ENCODE assay signal across 23 cellular contexts in genomic region chr1:15068997-15069396, GRCh38.
DNase-seq lines count a peak whose midpoint lies in the region; ATAC-seq, FAIRE-seq and TF ChIP-seq lines count a peak whose summit lies in the region.
"Had no signal": no experiment of that assay in that cellular context is flagged by ENCODE, and none has a peak within 500 bp of the region (broad histone marks: within the 10 kb centered on the region; RNA-seq: fewer than 3 reads in every experiment).

No MANE protein-coding gene starts in this region.

- no peak for TF ChIP-seq POLR2A in K562 (conservative IDR thresholded peaks at IDR 0.05)
- no peak for TF ChIP-seq POLR2A in testis (IDR thresholded peaks at IDR 0.05)
- no peak for TF ChIP-seq POLR2A in uterus (IDR thresholded peaks at IDR 0.05)
- no peak for TF ChIP-seq POLR2A in gastroesophageal sphincter (IDR thresholded peaks at IDR 0.05)

- H3K4me3 ChIP-seq in K562 (no peak overlapping the region), testis (no peak overlapping the region), uterus (no peak overlapping the region), gastroesophageal sphincter (no peak overlapping the region), endodermal cell (ENCODE audit: low read length) (no peak overlapping the region)
- H3K4me3 ChIP-seq: BLaER1, GM12878, GM23248 had no signal

- H3K9me3 ChIP-seq in K562 (replicated peaks; ENCODE audit: control insufficient read depth, insufficient read depth, low read depth, low read length): no peaks in the 10 kb centered on the region
- H3K9me3 ChIP-seq in testis: no peaks in the 10 kb centered on the region
- H3K9me3 ChIP-seq in uterus: no peaks in the 10 kb centered on the region
- no peaks in the 10 kb centered on the region for H3K9me3 ChIP-seq in gastroesophageal sphincter
- H3K9me3 ChIP-seq in endodermal cell (ENCODE audit: control insufficient read depth, low read length): no peaks in the 10 kb centered on the region
- H3K9me3 ChIP-seq: BLaER1, Caco-2 had no signal

- H3K27ac ChIP-seq in K562 (ENCODE audit: extremely low read depth, low read depth, low read length): no peak overlapping the region
- peak overlapping the region; percentile 60 for H3K27ac ChIP-seq in cingulate gyrus (ENCODE audit: low read depth, low read length)
- peak overlapping the region; percentile 80 to 90 for H3K27ac ChIP-seq in testis
- peak overlapping the region; percentile 42 to 71 for H3K27ac ChIP-seq in uterus
- no peak overlapping the region for H3K27ac ChIP-seq in gastroesophageal sphincter
- no peak overlapping the region for H3K27ac ChIP-seq in endodermal cell (ENCODE audit: low read depth, low read length)
- H3K27ac ChIP-seq: BLaER1, C4-2B, GM23248 had no signal

- no peak overlapping the region for H2AFZ ChIP-seq in K562 (ENCODE audit: low read depth, low read length)
- H2AFZ ChIP-seq: GM23248 had no signal

- in situ Hi-C loops in K562 (cut with MboI): no loop called here

- no TSS peak for BruUV-seq in K562 (replicated peaks; lab: Mats Ljungman, UMichigan)

- FAIRE-seq in K562 (lab: Jason Lieb, UNC): no peak
- FAIRE-seq: G401.6, GM12878, H1 had no signal

- DNase-seq in K562 (ENCODE audit: extremely low read depth in 1 of 4, low spot score in 3 of 4): no peak
- no peak for DNase-seq in testis
- no peak for DNase-seq in uterus
- no peak for DNase-seq in GM03348 (ENCODE audit: low spot score)
- no peak for DNase-seq in endodermal cell
- DNase-seq: Caco-2; CD4-positive, CD25-positive, alpha-beta regulatory T cell; CD8-positive, alpha-beta T cell; DMS153; DND-41; GM23248; H7; HFFc6 had no signal

- H3K36me3 ChIP-seq in K562 (ENCODE audit: control insufficient read depth, insufficient read depth, low read length): peaks cover 7% of the 10 kb centered on the region; the same call in 1 of the 3 replicates
- no peaks in the 10 kb centered on the region for H3K36me3 ChIP-seq in testis (ENCODE audit: low read depth, missing control alignments)
- H3K36me3 ChIP-seq in uterus: no peaks in the 10 kb centered on the region
- peaks cover 0 to 25% of the 10 kb centered on the region in 2 donors for H3K36me3 ChIP-seq in gastroesophageal sphincter
- H3K36me3 ChIP-seq in endodermal cell (ENCODE audit: control insufficient read depth, insufficient read depth, low read length): no peaks in the 10 kb centered on the region

- H3K4me1 Mint-ChIP-seq in endodermal cell: no peaks in the 10 kb centered on the region
- H3K4me1 Mint-ChIP-seq: B cell; CD4-positive, CD25-positive, alpha-beta regulatory T cell had no signal

- H3K27me3 ChIP-seq in K562 (ENCODE audit: control insufficient read depth in 2 of 2, insufficient read depth in 2 of 2, low read length in 2 of 2): no peaks in the 10 kb centered on the region
- H3K27me3 ChIP-seq in testis: no peaks in the 10 kb centered on the region
- no peaks in the 10 kb centered on the region for H3K27me3 ChIP-seq in uterus
- no peaks in the 10 kb centered on the region for H3K27me3 ChIP-seq in gastroesophageal sphincter
- no peaks in the 10 kb centered on the region for H3K27me3 ChIP-seq in endodermal cell (ENCODE audit: control insufficient read depth, insufficient read depth, low read length, poor library complexity, severe bottlenecking)
- H3K27me3 ChIP-seq: BLaER1 had no signal

- CTCF ChIA-PET in K562 (lab: Yijun Ruan, JAX; ENCODE audit: low intra/inter-chr PET ratio): no interaction called here

- intact Hi-C loops in K562 (cut with micrococcal nuclease): no loop called here
- intact Hi-C loops in testis (cut with DNase I; ENCODE audit: low total_unique reads): no loop called here
- intact Hi-C loops in uterus (cut with DNase I; ENCODE audit: low total_unique reads): no loop called here

- no peak overlapping the region for H3K4me2 ChIP-seq in K562 (ENCODE audit: insufficient read depth, low read length)
- H3K4me2 ChIP-seq: BLaER1 had no signal

- TF ChIP-seq CTCF in K562 (IDR thresholded peaks at IDR 0.05 in 2 of 3, conservative IDR thresholded peaks at IDR 0.05 in 1 of 3; ENCODE audit: insufficient read depth in 2 of 3, low read depth in 1 of 3, low read length in 3 of 3): no peak
- TF ChIP-seq CTCF in testis (IDR thresholded peaks at IDR 0.05): no peak
- no peak for TF ChIP-seq CTCF in uterus (IDR thresholded peaks at IDR 0.05)
- no peak for TF ChIP-seq CTCF in gastroesophageal sphincter (IDR thresholded peaks at IDR 0.05)
- TF ChIP-seq CTCF in endodermal cell (conservative IDR thresholded peaks at IDR 0.05): no peak

- TF ChIP-seq RAD21 in K562 (CRISPR knock-in tag; conservative IDR thresholded peaks at IDR 0.05 in 1 of 2, IDR thresholded peaks at IDR 0.05 in 1 of 2): no peak

- H3K9ac ChIP-seq in K562 (ENCODE audit: insufficient read depth in 1 of 2, low read depth in 2 of 2, low read length in 2 of 2) (no peak overlapping the region), endodermal cell (ENCODE audit: extremely low read depth, low read length, poor library complexity, severe bottlenecking) (no peak overlapping the region)
- H3K9ac ChIP-seq: BLaER1, GM23248 had no signal

- no peaks in the 10 kb centered on the region for H4K20me1 ChIP-seq in K562 (replicated peaks; ENCODE audit: control insufficient read depth, insufficient read depth, low read length)
- H4K20me1 ChIP-seq: BLaER1 had no signal

- no peaks in the 10 kb centered on the region for H3K79me2 ChIP-seq in K562 (ENCODE audit: control insufficient read depth, insufficient read depth, low read length)

- WGBS in K562 (ENCODE audit: insufficient coverage, low coverage, missing lambda C conversion rate): 68% methylated on average over 4 of the region's 4 CpGs
- 86 to 89% methylated on average over 4 of the region's 4 CpGs for WGBS in testis, 2 donors
- 83 to 100% methylated on average over 1 to 3 of the region's 4 CpGs for WGBS in gastroesophageal sphincter (ENCODE audit: low coverage in 1 of 2), 2 donors
- 90 to 94% methylated on average over 3 to 4 of the region's 4 CpGs for WGBS in endodermal cell (ENCODE audit: insufficient coverage in 1 of 2, insufficient read length in 1 of 2), 2 experiments

- H3K4me1 ChIP-seq in K562 (replicated peaks in 1 of 2; ENCODE audit: control insufficient read depth in 2 of 2, insufficient read depth in 2 of 2, low read length in 2 of 2) (no peaks in the 10 kb centered on the region), testis (peaks cover 22% of the 10 kb centered on the region), uterus (no peaks in the 10 kb centered on the region), gastroesophageal sphincter (no peaks in the 10 kb centered on the region), endodermal cell (ENCODE audit: control insufficient read depth, insufficient read depth, low read length) (no peaks in the 10 kb centered on the region)
- H3K4me1 ChIP-seq: Caco-2 had no signal

- H3K27me3 Mint-ChIP-seq in endodermal cell (ENCODE audit: insufficient read depth): no peaks in the 10 kb centered on the region
- H3K27me3 Mint-ChIP-seq: B cell had no signal

- no peak overlapping the region for H3K27ac Mint-ChIP-seq in endodermal cell
- H3K27ac Mint-ChIP-seq: B cell; CD4-positive, CD25-positive, alpha-beta regulatory T cell; CD8-positive, alpha-beta T cell; HFFc6 had no signal

- H3K4me3 Mint-ChIP-seq in endodermal cell: no peak overlapping the region
- H3K4me3 Mint-ChIP-seq: B cell; CD4-positive, CD25-positive, alpha-beta regulatory T cell; CD8-positive, alpha-beta T cell; HFFc6 had no signal

- no peaks in the 10 kb centered on the region for H3K9me3 Mint-ChIP-seq in endodermal cell
- H3K9me3 Mint-ChIP-seq: CD8-positive, alpha-beta T cell; HFFc6 had no signal

- POLR2A ChIA-PET in K562 (lab: Yijun Ruan, JAX): interaction anchor here (0.6 to 1.1 kb wide), 2 partner anchors 30 to 879 kb away, joined by 3 read pairs; no protein-coding TSS in a partner anchor

- ATAC-seq in K562 (no peak), gastroesophageal sphincter (no peak), GM18873 (IDR thresholded peaks at IDR 0.05; ENCODE audit: low FRiP score, unreplicated experiment) (no peak)
- ATAC-seq: CD8-positive, alpha-beta T cell; GM12878; HCT116 had no signal

- no peaks in the 10 kb centered on the region for H3K9me1 ChIP-seq in K562 (ENCODE audit: control insufficient read depth, insufficient read depth, low read length)

- TF ChIP-seq EP300 in K562 (IDR thresholded peaks at IDR 0.05; ENCODE audit: low read length): no peak
- no peak for TF ChIP-seq EP300 in gastroesophageal sphincter (IDR thresholded peaks at IDR 0.05)

- peaks cover 2% of the 10 kb centered on the region for H3K36me3 Mint-ChIP-seq in endodermal cell (ENCODE audit: low read depth)
- H3K36me3 Mint-ChIP-seq: CD4-positive, CD25-positive, alpha-beta regulatory T cell; CD8-positive, alpha-beta T cell had no signal

TF ChIP-seq in K562, 482 proteins besides CTCF, POLR2A, EP300 and RAD21 (continues in another document):
- TF ChIP-seq MLLT1 (IDR thresholded peaks at IDR 0.05): peak in 1 of 2 experiments; percentile 71; a peak in 1 of 4 replicates
- TF ChIP-seq ZNF23 (CRISPR knock-in tag; IDR thresholded peaks at IDR 0.05): peak; percentile 94
- TF ChIP-seq SREBF1 (IDR thresholded peaks at IDR 0.05; ENCODE audit: borderline replicate concordance, low read depth, low read length): no peak
- no peak for TF ChIP-seq ETV5 (CRISPR knock-in tag; IDR thresholded peaks at IDR 0.05; ENCODE audit: low read depth)
- no peak for TF ChIP-seq MBD2 (IDR thresholded peaks at IDR 0.05; ENCODE audit: borderline replicate concordance, low read depth)
- peak; percentile 15 for TF ChIP-seq RBM25 (IDR thresholded peaks at IDR 0.05; ENCODE audit: low read depth, low read length, severe bottlenecking)

Comparison
In these comparisons a context has a peak if more than half of its experiments do, and no peak if none do; other contexts are left out.
1. H3K27ac ChIP-seq: peak in cingulate gyrus (single experiment), testis (2 of 2) and uterus (2 of 2); none in K562 (single experiment), gastroesophageal sphincter (0 of 4) and endodermal cell (single experiment).